Comparison of ENCODE assay signal across 1 cellular context in genomic region chr6:149118737-149119653, GRCh38.
A peak's percentile ranks its signal among the peaks of the same experiment; 100 is the strongest.
TF ChIP-seq lines count a peak whose summit lies in the region.

No MANE protein-coding gene starts in this region.

TF ChIP-seq in endothelial cell of umbilical vein, 7 proteins besides CTCF, POLR2A, EP300 and RAD21:
- no peak for TF ChIP-seq MYC (IDR thresholded peaks at IDR 0.05; ENCODE audit: low read depth, low read length)
- TF ChIP-seq POLR2AphosphoS5 (IDR thresholded peaks at IDR 0.05; ENCODE audit: insufficient read depth, low read depth, low read length) = no peak
- TF ChIP-seq EZH2 (IDR thresholded peaks at IDR 0.05; ENCODE audit: borderline replicate concordance, low read depth, low read length, severe bottlenecking) = no peak
- peak; percentile 24 for TF ChIP-seq FOS (IDR thresholded peaks at IDR 0.05; ENCODE audit: borderline replicate concordance, insufficient read depth, low read length)
- no peak for TF ChIP-seq GATA2 (IDR thresholded peaks at IDR 0.05; ENCODE audit: insufficient read depth, insufficient read length, low read depth, low read length)
- no peak for TF ChIP-seq JUN (IDR thresholded peaks at IDR 0.05; ENCODE audit: borderline replicate concordance, insufficient read depth, insufficient read length, low read depth)
